Comparison of ENCODE assay signal across 23 cellular contexts in genomic region chr2:9968940-9969497, GRCh38. TPM values are rescaled to one million over a fixed set of nuclear protein-coding genes. Genes with fewer than 3 reads are reported as not detected.
A peak's percentile ranks its signal among the peaks of the same experiment; 100 is the strongest.
DNase-seq lines count a peak whose midpoint lies in the region; ATAC-seq, FAIRE-seq and TF ChIP-seq lines count a peak whose summit lies in the region.
"Had no signal": no experiment of that assay in that cellular context is flagged by ENCODE, and none has a peak within 500 bp of the region (broad histone marks: within the 10 kb centered on the region; RNA-seq: fewer than 3 reads in every experiment).

No MANE protein-coding gene starts in this region.

- TF ChIP-seq RAD21 in K562 (CRISPR knock-in tag; conservative IDR thresholded peaks at IDR 0.05 in 1 of 2, IDR thresholded peaks at IDR 0.05 in 1 of 2): no peak

- H3K36me3 Mint-ChIP-seq in mesothelial cell of epicardium: peaks cover 8% of the 10 kb centered on the region
- H3K36me3 Mint-ChIP-seq: CD14-positive monocyte had no signal

- H3K27ac ChIP-seq in K562 (ENCODE audit: extremely low read depth, low read depth, low read length) (no peak overlapping the region), transverse colon (peak overlapping the region in 2 of 4 donors; percentile 23 to 30)
- H3K27ac ChIP-seq: GM23248, SJCRH30 had no signal

- CTCF ChIA-PET in K562 (lab: Yijun Ruan, JAX; ENCODE audit: low intra/inter-chr PET ratio): no interaction called here

- H2AFZ ChIP-seq in K562 (ENCODE audit: low read depth, low read length): no peak overlapping the region
- H2AFZ ChIP-seq: GM23248 had no signal

- no peak overlapping the region for H3K4me3 Mint-ChIP-seq in mesothelial cell of epicardium
- H3K4me3 Mint-ChIP-seq: CD14-positive monocyte had no signal

- in situ Hi-C loops in K562 (cut with MboI) (no loop called here), transverse colon (cut with MboI; ENCODE audit: low pct_ligation_motif_present in 1 of 4, low pct_unique_long_range_greater_than_20kb in 1 of 4, low sequenced_read_pairs in 3 of 4) (no loop called here), KBM-7 (cut with MboI; ENCODE audit: low pct_unique_long_range_greater_than_20kb, low sequenced_read_pairs) (no loop called here)

- 66% methylated on average over 5 of the region's 5 CpGs for WGBS in K562 (ENCODE audit: insufficient coverage, low coverage, missing lambda C conversion rate)
- 67 to 75% methylated on average over 5 of the region's 5 CpGs for WGBS in transverse colon (ENCODE audit: low coverage in 1 of 2), 2 donors

- TF ChIP-seq EP300 in K562 (IDR thresholded peaks at IDR 0.05; ENCODE audit: low read length) (no peak), transverse colon (IDR thresholded peaks at IDR 0.05; ENCODE audit: low read depth) (no peak)

- H3K4me1 ChIP-seq in K562 (replicated peaks in 1 of 2; ENCODE audit: control insufficient read depth in 2 of 2, insufficient read depth in 2 of 2, low read length in 2 of 2) (peaks cover 0 to 38% of the 10 kb centered on the region in 2 experiments; a peak in 4 of 5 replicates), transverse colon (peaks cover 0 to 4% (median 0%) of the 10 kb centered on the region in 4 donors)

- intact Hi-C loops in K562 (cut with micrococcal nuclease) (no loop called here), transverse colon (cut with DNase I; ENCODE audit: low total_unique reads) (no loop called here)

- POLR2A ChIA-PET in K562 (lab: Yijun Ruan, JAX): interaction anchor here (1.2 to 1.3 kb wide), 2 partner anchors 10 to 13 kb away, joined by 3 to 7 read pairs; no protein-coding TSS in a partner anchor

- peak overlapping the region; percentile 81 for H3K27ac Mint-ChIP-seq in mesothelial cell of epicardium
- H3K27ac Mint-ChIP-seq: CD14-positive monocyte had no signal

- H3K4me1 Mint-ChIP-seq in mesothelial cell of epicardium: peaks cover 64% of the 10 kb centered on the region

- H3K9me3 ChIP-seq in K562 (replicated peaks; ENCODE audit: control insufficient read depth, insufficient read depth, low read depth, low read length): no peaks in the 10 kb centered on the region
- no peaks in the 10 kb centered on the region for H3K9me3 ChIP-seq in transverse colon
- H3K9me3 ChIP-seq: BE2C, SJCRH30 had no signal

- H4K20me1 ChIP-seq in K562 (replicated peaks; ENCODE audit: control insufficient read depth, insufficient read depth, low read length): no peaks in the 10 kb centered on the region

- H3K9me1 ChIP-seq in K562 (ENCODE audit: control insufficient read depth, insufficient read depth, low read length): no peaks in the 10 kb centered on the region

- no peak overlapping the region for H3K4me3 ChIP-seq in K562
- H3K4me3 ChIP-seq in transverse colon: no peak overlapping the region
- H3K4me3 ChIP-seq: GM23248, SJCRH30 had no signal

- H3K79me2 ChIP-seq in K562 (ENCODE audit: control insufficient read depth, insufficient read depth, low read length): no peaks in the 10 kb centered on the region

- TF ChIP-seq POLR2A in K562 (conservative IDR thresholded peaks at IDR 0.05) (no peak), transverse colon (IDR thresholded peaks at IDR 0.05) (no peak)

- BruUV-seq in K562 (replicated peaks; lab: Mats Ljungman, UMichigan): no TSS peak

- peaks cover 14% of the 10 kb centered on the region; the same call in 2 of the 3 replicates for H3K36me3 ChIP-seq in K562 (ENCODE audit: control insufficient read depth, insufficient read depth, low read length)
- no peaks in the 10 kb centered on the region for H3K36me3 ChIP-seq in transverse colon
- H3K36me3 ChIP-seq: BE2C, SJCRH30 had no signal

- DNase-seq in DMS79 (lab: John Stamatoyannopoulos, UW): peak; percentile 65
- DNase-seq in K562 (ENCODE audit: extremely low read depth in 1 of 4, low spot score in 3 of 4): no peak
- DNase-seq in mesothelial cell of epicardium (ENCODE audit: low spot score in 2 of 2, unreplicated experiment in 2 of 2): no peak
- peak; percentile 26 for DNase-seq in transverse colon
- no peak for DNase-seq in KBM-7
- no peak for DNase-seq in activated CD4-positive, alpha-beta T cell treated with anti-CD3 and anti-CD28 coated beads, Interleukin-2, amount 50 U/mL, for 48 hours
- DNase-seq: 8988T, ACHN, BE2C, Calu3, GM23248, H7, KG1, MM.1S, NCI-H2029, NCI-H446, NCI-H774, PC-3, SJCRH30 had no signal

- H3K27me3 ChIP-seq in K562 (ENCODE audit: control insufficient read depth in 2 of 2, insufficient read depth in 2 of 2, low read length in 2 of 2) (no peaks in the 10 kb centered on the region), transverse colon (no peaks in the 10 kb centered on the region)
- H3K27me3 ChIP-seq: BE2C, SJCRH30 had no signal

- no peak for ATAC-seq in K562
- ATAC-seq in GM21717 (IDR thresholded peaks at IDR 0.05; ENCODE audit: unreplicated experiment): no peak
- ATAC-seq: PC-3, Right ventricle myocardium inferior had no signal

- no peaks in the 10 kb centered on the region for H3K9me3 Mint-ChIP-seq in mesothelial cell of epicardium
- H3K9me3 Mint-ChIP-seq: CD14-positive monocyte had no signal

- TF ChIP-seq CTCF in K562 (IDR thresholded peaks at IDR 0.05 in 2 of 3, conservative IDR thresholded peaks at IDR 0.05 in 1 of 3; ENCODE audit: insufficient read depth in 2 of 3, low read depth in 1 of 3, low read length in 3 of 3) (no peak), mesothelial cell of epicardium (IDR thresholded peaks at IDR 0.05; ENCODE audit: unreplicated experiment) (no peak), transverse colon (IDR thresholded peaks at IDR 0.05) (no peak)

- H3K4me2 ChIP-seq in K562 (ENCODE audit: insufficient read depth, low read length): no peak overlapping the region

- no peak for FAIRE-seq in K562 (lab: Jason Lieb, UNC)
- FAIRE-seq: GM18507 had no signal

- no peak overlapping the region for H3K9ac ChIP-seq in K562 (ENCODE audit: insufficient read depth in 1 of 2, low read depth in 2 of 2, low read length in 2 of 2)
- H3K9ac ChIP-seq: GM23248 had no signal

- H3K27me3 Mint-ChIP-seq in mesothelial cell of epicardium (ENCODE audit: low read depth): no peaks in the 10 kb centered on the region

TF ChIP-seq in K562, 482 proteins besides CTCF, POLR2A, EP300 and RAD21:
- TF ChIP-seq PBX2 (CRISPR knock-in tag; IDR thresholded peaks at IDR 0.05; ENCODE audit: low read depth) (no peak), PBX2 (tag; conservative IDR thresholded peaks at IDR 0.05; ENCODE audit: low read depth) (peak; percentile 74), GATA2 (CRISPR knock-in tag; IDR thresholded peaks at IDR 0.05) (peak; percentile 48; the same call in 1 of the 2 replicates), ZBTB8A (IDR thresholded peaks at IDR 0.05; ENCODE audit: partially characterized antibody) (no peak), MEIS2 (IDR thresholded peaks at IDR 0.05; ENCODE audit: partially characterized antibody) (peak; percentile 80)
- TF ChIP-seq, protein P1, sequence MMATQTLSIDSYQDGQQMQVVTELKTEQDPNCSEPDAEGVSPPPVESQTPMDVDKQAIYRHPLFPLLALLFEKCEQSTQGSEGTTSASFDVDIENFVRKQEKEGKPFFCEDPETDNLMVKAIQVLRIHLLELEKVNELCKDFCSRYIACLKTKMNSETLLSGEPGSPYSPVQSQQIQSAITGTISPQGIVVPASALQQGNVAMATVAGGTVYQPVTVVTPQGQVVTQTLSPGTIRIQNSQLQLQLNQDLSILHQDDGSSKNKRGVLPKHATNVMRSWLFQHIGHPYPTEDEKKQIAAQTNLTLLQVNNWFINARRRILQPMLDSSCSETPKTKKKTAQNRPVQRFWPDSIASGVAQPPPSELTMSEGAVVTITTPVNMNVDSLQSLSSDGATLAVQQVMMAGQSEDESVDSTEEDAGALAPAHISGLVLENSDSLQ (IDR thresholded peaks at IDR 0.05): peak; percentile 47; the same call in 1 of the 2 replicates

RNA-seq across cellular contexts. Expression of gene GRHL1, which starts 17.5 kb away (rescaled TPM):
- 15.0 and 18.7 TPM in 2 replicates for total RNA-seq in K562 (2011; cell fraction: chromatin; rRNA removed; ENCODE audit: low replicate concordance)
- 7.2 and 9.7 TPM in 2 replicates for total RNA-seq in K562 (2011; cell fraction: nucleolus; rRNA removed)
- total RNA-seq in K562 (2011; cell fraction: nucleoplasm; rRNA removed): 10.6 and 15.3 TPM in 2 replicates
- 4.2 and 4.5 TPM in 2 replicates for total RNA-seq in K562 (2014; rRNA removed)
- total RNA-seq in K562 (2014; rRNA removed; fragmentation: Illumina TruSeq; extraction: Trizol): 5.1 and 5.4 TPM in 2 replicates
- 3.2 and 3.4 TPM in 2 replicates for total RNA-seq in K562 (2015; rRNA removed; fragmentation: Illumina TruSeq; extraction: Trizol)
- 4.6 and 5.5 TPM in 2 replicates for total RNA-seq in K562 (2021)
- polyA plus RNA-seq in K562 (2011; rRNA removed): 6.1 and 6.5 TPM in 2 replicates
- 1.2 and 3.5 TPM in 2 replicates for polyA plus RNA-seq in K562 (2011; cell fraction: cytosol; rRNA removed)
- polyA plus RNA-seq in K562 (2011; cell fraction: nucleus; rRNA removed): 18.4 and 19.2 TPM in 2 replicates
- polyA plus RNA-seq in K562 (2012): 2.1 and 7.1 TPM in 2 replicates
- 4.4 and 5.0 TPM in 2 replicates for polyA plus RNA-seq in K562 (2014; fragmentation: Illumina TruSeq; extraction: Trizol)
- 1 to 10 TPM; 1.7 to 1.9 TPM for polyA plus RNA-seq in K562 (2014; fragmentation: Nextera tagmentation; extraction: Ambion mirVana)
- polyA plus RNA-seq in K562 (2014; rRNA removed): 4.7 and 5.8 TPM in 2 replicates
- polyA minus RNA-seq in K562 (2011; rRNA and poly(A)+ RNA removed): 9.8 and 10.6 TPM in 2 replicates
- 2.2 and 2.6 TPM in 2 replicates for polyA minus RNA-seq in K562 (2011; cell fraction: cytosol; rRNA and poly(A)+ RNA removed)
- 9.3 and 13.6 TPM in 2 replicates for polyA minus RNA-seq in K562 (2011; cell fraction: nucleus; rRNA and poly(A)+ RNA removed)
- 8.2 to 10.4 TPM (median 9.7 TPM) in 3 replicates for total RNA-seq in mesothelial cell of epicardium
- 10 to 100 TPM in 1 of 4 donors, 1 to 10 TPM in 1, under 1 TPM in 1, not detected in 1; 0.55 to 24.7 (median 1.3) TPM for total RNA-seq in transverse colon
- polyA plus RNA-seq: CD14-positive monocyte had no signal

Comparison
In these comparisons a context has a peak if more than half of its experiments do, and no peak if none do; other contexts are left out.
1. DNase-seq: peak in DMS79 (single experiment) and transverse colon (single experiment); none in K562 (0 of 4), mesothelial cell of epicardium (0 of 2), KBM-7 (single experiment) and activated CD4-positive, alpha-beta T cell treated with anti-CD3 and anti-CD28 coated beads, Interleukin-2, amount 50 U/mL, for 48 hours (0 of 2).